Comparison of ENCODE assay signal across 27 cellular contexts in genomic region chr17:39073353-39073752, GRCh38.
"Had no signal": no experiment of that assay in that cellular context is flagged by ENCODE, and none has a peak within 500 bp of the region (broad histone marks: within the 10 kb centered on the region; RNA-seq: fewer than 3 reads in every experiment).

No MANE protein-coding gene starts in this region.

- H3K4me3 ChIP-seq: ascending aorta, SJSA1 had no signal

- H3K27me3 ChIP-seq: ascending aorta had no signal

- H3K4me1 ChIP-seq: ascending aorta, SJSA1 had no signal

- H3K27ac ChIP-seq: ascending aorta, SJSA1 had no signal

- H3K36me3 ChIP-seq: ascending aorta, SJSA1 had no signal

- DNase-seq: activated CD4-positive, alpha-beta memory T cell treated with anti-CD3 and anti-CD28 coated beads, Interleukin-2, amount 10 ng/mL, durations not matched to agents 7 days and 5 days; activated CD4-positive, alpha-beta T cell treated with anti-CD3 and anti-CD28 coated beads for 36 hours; activated CD4-positive, alpha-beta T cell treated with anti-CD3 and anti-CD28 coated beads, Interleukin-2, amount 50 U/mL, for 1 hour; activated CD8-positive, alpha-beta memory T cell treated with anti-CD3 and anti-CD28 coated beads for 24 hours; activated CD8-positive, alpha-beta memory T cell treated with anti-CD3 and anti-CD28 coated beads, Interleukin-2, amount 10 ng/mL, durations not matched to agents 7 days and 5 days; activated CD8-positive, alpha-beta memory T cell treated with anti-CD3 and anti-CD28 coated beads, Interleukin-2, amount 50 U/mL, for 48 hours; activated gamma-delta T cell; activated naive CD4-positive, alpha-beta T cell treated with Interleukin-2 at 50 U/mL for 16 hours; activated naive CD8-positive, alpha-beta T cell treated with anti-CD3 and anti-CD28 coated beads, Interleukin-2, amount 10 ng/mL, durations not matched to agents 7 days and 5 days; activated T-cell treated with anti-CD3 and anti-CD28 coated beads, Interleukin-2, amount 50 U/mL, for 72 hours; amygdala; NCI-H1105; NCI-H1417 treated with DMSO at 0.1 percent for 48 hours; NCI-H1694; NCI-H1930; NCI-H2081 treated with DMSO at 0.1 percent for 48 hours; NCI-H226; NCI-H446 treated with DMSO at 0.1 percent for 48 hours; SHP77 treated with DMSO at 0.1 percent for 48 hours; SK-N-SH had no signal

- ATAC-seq: activated CD4-positive, alpha-beta T cell treated with anti-CD3 and anti-CD28 coated beads for 36 hours; activated CD4-positive, CD25-positive, alpha-beta regulatory T cell treated with anti-CD3 and anti-CD28 coated beads, Interleukin-2, amount 50 U/mL, for 24 hours; activated CD8-positive, alpha-beta memory T cell treated with anti-CD3 and anti-CD28 coated beads, Interleukin-2, amount 10 ng/mL, durations not matched to agents 7 days and 5 days; activated T-cell treated with anti-CD3 and anti-CD28 coated beads, Interleukin-2, amount 50 U/mL, for 72 hours; activated T-helper 17 cell treated with anti-CD3 and anti-CD28 coated beads, Interleukin-2, amount 50 U/mL, for 72 hours; Panc1; WTC11 had no signal

- FAIRE-seq: TTC549 had no signal

- H3K9me3 ChIP-seq: ascending aorta, SJSA1, SK-N-SH had no signal
